In the genomic region with DNA sequence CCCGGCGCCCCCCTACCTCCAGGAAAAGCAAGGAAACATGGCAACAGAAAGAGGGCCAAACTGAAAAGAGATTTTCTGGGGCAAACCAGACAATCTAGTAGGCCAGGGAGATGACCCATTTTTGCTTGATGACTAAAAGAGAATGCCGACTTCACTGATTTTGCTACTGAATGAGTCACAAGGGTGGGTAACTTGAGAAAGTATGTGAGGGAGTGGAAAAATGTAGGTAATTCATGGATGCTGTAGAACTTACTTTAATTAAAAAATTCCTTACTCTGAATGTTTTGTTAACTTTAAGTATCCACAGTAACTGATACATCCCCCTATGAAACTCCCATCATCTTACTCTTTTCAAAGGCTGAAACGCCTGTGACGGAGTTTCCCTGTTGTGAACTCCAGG, we compare ENCODE assay signal across 1 cellular context.
TF ChIP-seq lines count a peak whose summit lies in the region.

No MANE protein-coding gene starts in this region.

TF ChIP-seq in SK-N-SH, 30 proteins besides CTCF, POLR2A, EP300 and RAD21:
- TF ChIP-seq MEF2A (IDR thresholded peaks at IDR 0.05; ENCODE audit: borderline replicate concordance, low read depth) (peak; percentile 48; the same call in 1 of the 2 replicates), USF1 (IDR thresholded peaks at IDR 0.05; ENCODE audit: borderline replicate concordance, low read depth) (no peak), SIN3A (IDR thresholded peaks at IDR 0.05; ENCODE audit: borderline replicate concordance, low read depth, low read length) (no peak), NRF1 (IDR thresholded peaks at IDR 0.05; ENCODE audit: low read depth, low read length) (no peak), JUND (IDR thresholded peaks at IDR 0.05) (peak; percentile 88), RXRA (IDR thresholded peaks at IDR 0.05; ENCODE audit: borderline replicate concordance, low read depth) (peak; percentile 45; the same call in 1 of the 2 replicates), TCF12 (IDR thresholded peaks at IDR 0.05) (peak; percentile 60), FOSL2 (IDR thresholded peaks at IDR 0.05; ENCODE audit: borderline replicate concordance, low read depth) (peak; percentile 94), TEAD4 (IDR thresholded peaks at IDR 0.05; ENCODE audit: borderline replicate concordance, insufficient read depth) (peak; percentile 63; the same call in 1 of the 2 replicates), FOXJ3 (CRISPR knock-in tag; IDR thresholded peaks at IDR 0.05) (no peak), POLR2AphosphoS5 (IDR thresholded peaks at IDR 0.05; ENCODE audit: low read depth, low read length) (peak; percentile 64; the same call in 1 of the 2 replicates)
- TF ChIP-seq, protein P1, sequence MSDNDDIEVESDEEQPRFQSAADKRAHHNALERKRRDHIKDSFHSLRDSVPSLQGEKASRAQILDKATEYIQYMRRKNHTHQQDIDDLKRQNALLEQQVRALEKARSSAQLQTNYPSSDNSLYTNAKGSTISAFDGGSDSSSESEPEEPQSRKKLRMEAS (IDR thresholded peaks at IDR 0.05; ENCODE audit: low read depth): no peak
- TF ChIP-seq, protein P2, sequence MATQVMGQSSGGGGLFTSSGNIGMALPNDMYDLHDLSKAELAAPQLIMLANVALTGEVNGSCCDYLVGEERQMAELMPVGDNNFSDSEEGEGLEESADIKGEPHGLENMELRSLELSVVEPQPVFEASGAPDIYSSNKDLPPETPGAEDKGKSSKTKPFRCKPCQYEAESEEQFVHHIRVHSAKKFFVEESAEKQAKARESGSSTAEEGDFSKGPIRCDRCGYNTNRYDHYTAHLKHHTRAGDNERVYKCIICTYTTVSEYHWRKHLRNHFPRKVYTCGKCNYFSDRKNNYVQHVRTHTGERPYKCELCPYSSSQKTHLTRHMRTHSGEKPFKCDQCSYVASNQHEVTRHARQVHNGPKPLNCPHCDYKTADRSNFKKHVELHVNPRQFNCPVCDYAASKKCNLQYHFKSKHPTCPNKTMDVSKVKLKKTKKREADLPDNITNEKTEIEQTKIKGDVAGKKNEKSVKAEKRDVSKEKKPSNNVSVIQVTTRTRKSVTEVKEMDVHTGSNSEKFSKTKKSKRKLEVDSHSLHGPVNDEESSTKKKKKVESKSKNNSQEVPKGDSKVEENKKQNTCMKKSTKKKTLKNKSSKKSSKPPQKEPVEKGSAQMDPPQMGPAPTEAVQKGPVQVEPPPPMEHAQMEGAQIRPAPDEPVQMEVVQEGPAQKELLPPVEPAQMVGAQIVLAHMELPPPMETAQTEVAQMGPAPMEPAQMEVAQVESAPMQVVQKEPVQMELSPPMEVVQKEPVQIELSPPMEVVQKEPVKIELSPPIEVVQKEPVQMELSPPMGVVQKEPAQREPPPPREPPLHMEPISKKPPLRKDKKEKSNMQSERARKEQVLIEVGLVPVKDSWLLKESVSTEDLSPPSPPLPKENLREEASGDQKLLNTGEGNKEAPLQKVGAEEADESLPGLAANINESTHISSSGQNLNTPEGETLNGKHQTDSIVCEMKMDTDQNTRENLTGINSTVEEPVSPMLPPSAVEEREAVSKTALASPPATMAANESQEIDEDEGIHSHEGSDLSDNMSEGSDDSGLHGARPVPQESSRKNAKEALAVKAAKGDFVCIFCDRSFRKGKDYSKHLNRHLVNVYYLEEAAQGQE (IDR thresholded peaks at IDR 0.05; ENCODE audit: low read depth, low read length): 0 out of 2 replicates have a peak, but pooled peaks have one; percentile 9
TF ChIP-seq in SK-N-SH: peak in this region for 8.
